9 cellular contexts compared by ENCODE assay signal in genomic region chr1:150281221-150281757, GRCh38. TPM values are rescaled to one million over a fixed set of nuclear protein-coding genes. Genes with fewer than 3 reads are reported as not detected.
DNase-seq lines count a peak whose midpoint lies in the region; ATAC-seq, FAIRE-seq and TF ChIP-seq lines count a peak whose summit lies in the region.
"Had no signal": no experiment of that assay in that cellular context is flagged by ENCODE, and none has a peak within 500 bp of the region (broad histone marks: within the 10 kb centered on the region; RNA-seq: fewer than 3 reads in every experiment).

No MANE protein-coding gene starts in this region.

- H3K4me1 ChIP-seq in right cardiac atrium (ENCODE audit: control insufficient read depth, insufficient read depth, low read length) (peaks cover 4% of the 10 kb centered on the region), psoas muscle (peaks cover 15% of the 10 kb centered on the region)

- H3K27ac ChIP-seq in right cardiac atrium (ENCODE audit: low read length) (peak overlapping the region; percentile 97), psoas muscle (peak overlapping the region; percentile 94)

- FAIRE-seq in H54 (lab: Jason Lieb, UNC) = no peak

- DNase-seq in DMS153 treated with DMSO at 0.1 percent for 48 hours (lab: John Stamatoyannopoulos, UW; ENCODE audit: unreplicated experiment) (peak; percentile 83), MG63 (peak; percentile 54), SKM-1 treated with dmso at 0.1 percent for 144 hours (lab: John Stamatoyannopoulos, UW; ENCODE audit: unreplicated experiment) (peak; percentile 53), amygdala (lab: John Stamatoyannopoulos, UW) (peak in 47 of 56 donors; percentile 14 to 86 (median 56)), right cardiac atrium (peak; percentile 76 to 92 (median 85)), psoas muscle (peak; percentile 70 to 85), H54 (ENCODE audit: insufficient read length, low spot score) (no peak)

- H3K27me3 ChIP-seq in MG63 = no peaks in the 10 kb centered on the region
- no peaks in the 10 kb centered on the region for H3K27me3 ChIP-seq in right cardiac atrium (ENCODE audit: control insufficient read depth, insufficient read depth)
- H3K27me3 ChIP-seq in psoas muscle (ENCODE audit: insufficient read depth in 3 of 3, low read length in 2 of 3) = no peaks in the 10 kb centered on the region

- WGBS in right cardiac atrium = 2% methylated on average over 15 of the region's 15 CpGs
- WGBS in psoas muscle, 3 donors = 2 to 3% (median 2%) methylated on average over 15 of the region's 15 CpGs

- peak; percentile 74 to 77 for ATAC-seq in right cardiac atrium
- ATAC-seq in psoas muscle = peak; percentile 47 to 70 (median 66)
- no peak for ATAC-seq in HG03097 (IDR thresholded peaks at IDR 0.05; ENCODE audit: low FRiP score, unreplicated experiment)

- H3K9me3 ChIP-seq in MG63 (no peaks in the 10 kb centered on the region), right cardiac atrium (ENCODE audit: control insufficient read depth, low read length) (no peaks in the 10 kb centered on the region), psoas muscle (no peaks in the 10 kb centered on the region)

- peak; percentile 77 for TF ChIP-seq CTCF in psoas muscle (IDR thresholded peaks at IDR 0.05)

- TF ChIP-seq POLR2A in H54 (IDR thresholded peaks at IDR 0.05; ENCODE audit: low read depth, low read length) = no peak

- intact Hi-C loops in right cardiac atrium (cut with DNase I) = loop anchor here in 2 of 4 donors (1.0 to 2.0 kb wide), 2 partner anchors 24 to 25 kb away; partner anchors contain the start of gene CA14 (in 1 of the 2)
- intact Hi-C loops in psoas muscle (cut with DNase I) = loop anchor here in 1 of 2 donors (1.0 to 5.0 kb wide), 2 partner anchors 26 to 44 kb away; partner anchors contain the start of gene ANP32E

- H3K36me3 ChIP-seq in MG63 (no peaks in the 10 kb centered on the region), psoas muscle (ENCODE audit: insufficient read depth in 1 of 2, low read depth in 1 of 2) (peaks cover 3 to 22% of the 10 kb centered on the region in 2 donors)

- H3K4me3 ChIP-seq in MG63 = peak overlapping the region; percentile 19
- peak overlapping the region; percentile 65 for H3K4me3 ChIP-seq in right cardiac atrium (ENCODE audit: low read length)
- H3K4me3 ChIP-seq in psoas muscle = peak overlapping the region; percentile 80

RNA-seq across cellular contexts. Expression of gene CIART, which starts 1.1 kb away (rescaled TPM):
- total RNA-seq in MG63 (2014; rRNA removed; shearing (Covaris generic); ENCODE audit: low replicate concordance) = not detected in 2 replicates
- 10 to 100 TPM in 3 of 4 donors, 1 to 10 TPM in 1; 5.5 to 20.4 (median 11.4) TPM for total RNA-seq in right cardiac atrium
- 14.1 TPM for polyA plus RNA-seq in right cardiac atrium
- 10 to 100 TPM in 3 of 4 donors, 1 to 10 TPM in 1; 6.2 to 23.4 (median 14.5) TPM for total RNA-seq in psoas muscle
- polyA plus RNA-seq in psoas muscle = 10 to 100 TPM in 2 of 3 donors, 1 to 10 TPM in 1; 1.6 to 11.7 (median 11.6) TPM

RNA-seq across cellular contexts. Expression of gene C1orf54, which starts 8.7 kb away (rescaled TPM):
- 2.5 TPM in 1 of 2 replicates, not detected in the other for total RNA-seq in MG63 (2014; rRNA removed; shearing (Covaris generic); ENCODE audit: low replicate concordance)
- total RNA-seq in right cardiac atrium (10 to 100 TPM; 10.4 to 12.0 (median 10.6) TPM), psoas muscle (1 to 10 TPM; 4.7 to 7.6 (median 6.1) TPM)
- polyA plus RNA-seq in right cardiac atrium (15.6 TPM), psoas muscle (1 to 10 TPM; 6.4 to 7.0 (median 6.8) TPM)

RNA-seq across cellular contexts. Expression of gene MRPS21, which starts 12.4 kb away (rescaled TPM):
- total RNA-seq in MG63 (2014; rRNA removed; shearing (Covaris generic); ENCODE audit: low replicate concordance) = 75.5 and 80.7 TPM in 2 replicates
- total RNA-seq in right cardiac atrium = 10 to 100 TPM; 64.5 to 81.4 (median 72.6) TPM
- 110 TPM for polyA plus RNA-seq in right cardiac atrium
- 10 to 100 TPM; 50.1 to 55.0 (median 53.2) TPM for total RNA-seq in psoas muscle
- 10 to 100 TPM; 53.4 to 87.8 (median 55.6) TPM for polyA plus RNA-seq in psoas muscle

RNA-seq across cellular contexts. Expression of gene APH1A, which starts 12.5 kb away (rescaled TPM):
- 136 and 156 TPM in 2 replicates for total RNA-seq in MG63 (2014; rRNA removed; shearing (Covaris generic); ENCODE audit: low replicate concordance)
- total RNA-seq in right cardiac atrium (10 to 100 TPM; 71.3 to 84.2 (median 73.4) TPM), psoas muscle (10 to 100 TPM; 33.1 to 69.3 (median 51.1) TPM)
- polyA plus RNA-seq in right cardiac atrium (80.0 TPM), psoas muscle (10 to 100 TPM; 48.5 to 91.5 (median 69.7) TPM)

RNA-seq across cellular contexts. Expression of gene CA14, which starts 23.7 kb away (rescaled TPM):
- total RNA-seq in MG63 (2014; rRNA removed; shearing (Covaris generic); ENCODE audit: low replicate concordance) = not detected in 2 replicates
- total RNA-seq in right cardiac atrium (10 to 100 TPM in 3 of 4 donors, 1 to 10 TPM in 1; 6.9 to 22.6 (median 16.3) TPM), psoas muscle (under 1 TPM in 2 of 4 donors, not detected in 2; 0.30 to 0.48 TPM)
- polyA plus RNA-seq in right cardiac atrium (28.3 TPM), psoas muscle (under 1 TPM; 0.04 to 0.89 (median 0.61) TPM)
- total RNA-seq: glomerular endothelial cell had no signal

Comparison
In these comparisons a context has a peak if more than half of its experiments do, and no peak if none do; other contexts are left out.
1. H3K4me3 ChIP-seq: peak in every context shown above with its lines; median percentile 80 in psoas muscle; 65 in right cardiac atrium; 19 in MG63.